17 cellular contexts compared by ENCODE assay signal in the genomic region with DNA sequence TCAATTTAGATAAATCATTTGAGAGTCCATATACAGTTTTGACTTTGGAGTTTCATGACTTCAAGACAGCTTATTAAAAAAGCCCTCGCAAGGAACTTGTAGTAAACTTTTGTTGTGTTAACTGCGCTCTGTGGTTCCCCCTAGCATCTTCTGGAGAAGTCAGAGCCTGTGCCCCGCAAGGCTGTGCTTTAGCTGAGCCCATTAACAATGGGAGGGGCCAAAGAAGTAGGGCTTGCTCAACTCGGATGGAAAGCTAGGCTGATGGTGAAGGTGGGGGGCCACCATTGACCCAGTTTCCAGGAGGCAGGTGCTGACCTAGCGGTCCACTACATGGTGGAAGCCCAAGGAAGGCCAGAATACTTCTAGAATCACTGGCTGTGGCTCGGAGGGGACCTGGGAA. TPM values are rescaled to one million over a fixed set of nuclear protein-coding genes. Genes with fewer than 3 reads are reported as not detected.
DNase-seq lines count a peak whose midpoint lies in the region; ATAC-seq and TF ChIP-seq lines count a peak whose summit lies in the region.
"Had no signal": no experiment of that assay in that cellular context is flagged by ENCODE, and none has a peak within 500 bp of the region (broad histone marks: within the 10 kb centered on the region; RNA-seq: fewer than 3 reads in every experiment).

No MANE protein-coding gene starts in this region.

- H3K27ac Mint-ChIP-seq in GM23338 (no peak overlapping the region), WTC11 (no peak overlapping the region), type B pancreatic cell (no peak overlapping the region), CD14-positive monocyte (no peak overlapping the region)
- H3K27ac Mint-ChIP-seq: CD4-positive, alpha-beta T cell had no signal

- intact Hi-C loops in psoas muscle (cut with DNase I): loop anchor here (5.0 to 10.0 kb wide), 2 partner anchors 598 to 1270 kb away; no protein-coding TSS in a partner anchor
- intact Hi-C loops in CD14-positive monocyte (cut with micrococcal nuclease): no loop called here
- intact Hi-C loops in aorta (cut with DNase I): no loop called here

- H3F3A ChIP-seq in GM23338 (replicated peaks; ENCODE audit: low read depth): no peaks in the 10 kb centered on the region

- H3K27ac ChIP-seq in GM23338 (ENCODE audit: low read depth) (no peak overlapping the region), psoas muscle (no peak overlapping the region), aorta (ENCODE audit: low read depth in 1 of 2, low read length in 2 of 2) (no peak overlapping the region)

- no peak overlapping the region for H3K4me2 ChIP-seq in GM23338

- CTCF ChIA-PET in WTC11 (lab: Charles Lee): interaction anchor here (0.7 to 1.0 kb wide), 2 partner anchors 12 to 496 kb away, joined by 3 read pairs; no protein-coding TSS in a partner anchor

- POLR2A ChIA-PET in WTC11 (lab: Charles Lee): no interaction called here

- DNase-seq in GM23338 (ENCODE audit: low spot score) (peak; percentile 59), WTC11 (ENCODE audit: low spot score) (peak; percentile 20), iPS-NIHi7 (ENCODE audit: extremely low spot score) (peak; percentile 64), type B pancreatic cell (ENCODE audit: extremely low spot score, unreplicated experiment) (peak; percentile 40), psoas muscle (no peak), CD14-positive monocyte (ENCODE audit: low spot score) (no peak), aorta (no peak)
- DNase-seq: 8988T; BE2C; C1 segment of cervical spinal cord; Caco-2; CD4-positive, alpha-beta T cell; DMS153; DMS79 treated with DMSO at 0.1 percent for 48 hours; GF-D8; GOT3; HCEC 1CT had no signal

- H3K27me3 ChIP-seq in GM23338 (ENCODE audit: insufficient read depth) (no peaks in the 10 kb centered on the region), psoas muscle (ENCODE audit: insufficient read depth in 3 of 3, low read length in 2 of 3) (peaks cover 0 to 2% (median 0%) of the 10 kb centered on the region in 3 donors), aorta (ENCODE audit: control insufficient read depth in 1 of 2, insufficient read depth in 2 of 2, low read length in 1 of 2) (no peaks in the 10 kb centered on the region)

- H3K79me2 ChIP-seq in GM23338 (replicated peaks; ENCODE audit: insufficient read depth): no peaks in the 10 kb centered on the region

- peak overlapping the region; percentile 0; the same call in 1 of the 2 replicates for H2AFZ ChIP-seq in GM23338

- no peaks in the 10 kb centered on the region for H3K9me3 Mint-ChIP-seq in GM23338
- H3K9me3 Mint-ChIP-seq in WTC11: no peaks in the 10 kb centered on the region
- no peaks in the 10 kb centered on the region for H3K9me3 Mint-ChIP-seq in type B pancreatic cell
- H3K9me3 Mint-ChIP-seq in CD14-positive monocyte: peaks cover 0 to 6% (median 0%) of the 10 kb centered on the region in 7 donors
- H3K9me3 Mint-ChIP-seq: CD4-positive, alpha-beta T cell had no signal

- TF ChIP-seq CTCF in GM23338 (conservative IDR thresholded peaks at IDR 0.05; ENCODE audit: low read depth in 2 of 2) (no peak), WTC11 (IDR thresholded peaks at IDR 0.05) (no peak), type B pancreatic cell (conservative IDR thresholded peaks at IDR 0.05) (no peak), psoas muscle (IDR thresholded peaks at IDR 0.05) (no peak), CD14-positive monocyte (IDR thresholded peaks at IDR 0.05) (no peak)

- ATAC-seq in GM23338 (peak; percentile 86), WTC11 (peak; percentile 91), psoas muscle (no peak), aorta (ENCODE audit: low FRiP score) (no peak)

- H3K27me3 Mint-ChIP-seq in GM23338 (ENCODE audit: insufficient read depth, low read depth, poor library complexity): peaks cover 3% of the 10 kb centered on the region
- no peaks in the 10 kb centered on the region for H3K27me3 Mint-ChIP-seq in WTC11 (ENCODE audit: low read depth)
- H3K27me3 Mint-ChIP-seq in type B pancreatic cell: no peaks in the 10 kb centered on the region
- H3K27me3 Mint-ChIP-seq in CD14-positive monocyte (ENCODE audit: low read depth in 3 of 3): peaks cover 3 to 5% (median 3%) of the 10 kb centered on the region in 3 donors

- no peaks in the 10 kb centered on the region for H3K36me3 ChIP-seq in GM23338 (ENCODE audit: insufficient read depth)
- no peaks in the 10 kb centered on the region for H3K36me3 ChIP-seq in psoas muscle (ENCODE audit: insufficient read depth in 1 of 2, low read depth in 1 of 2)
- no peaks in the 10 kb centered on the region for H3K36me3 ChIP-seq in aorta (ENCODE audit: control insufficient read depth in 1 of 2, insufficient read depth in 2 of 2, low read length in 1 of 2)
- H3K36me3 ChIP-seq: BE2C had no signal

- peaks cover 4% of the 10 kb centered on the region; the same call in 1 of the 2 replicates for H3K9me2 ChIP-seq in GM23338 (ENCODE audit: insufficient read depth)

- H3K4me3 ChIP-seq in GM23338 (no peak overlapping the region), psoas muscle (no peak overlapping the region), aorta (ENCODE audit: low read length in 2 of 2) (no peak overlapping the region)

- H3K4me1 Mint-ChIP-seq in GM23338 (peaks cover 6% of the 10 kb centered on the region; the same call in 2 of the 3 replicates), WTC11 (peaks cover 8% of the 10 kb centered on the region), type B pancreatic cell (ENCODE audit: unreplicated experiment) (no peaks in the 10 kb centered on the region), CD14-positive monocyte (no peaks in the 10 kb centered on the region)

- no peaks in the 10 kb centered on the region for H3K4me1 ChIP-seq in GM23338 (ENCODE audit: insufficient read depth)
- no peaks in the 10 kb centered on the region for H3K4me1 ChIP-seq in psoas muscle
- H3K4me1 ChIP-seq in aorta (ENCODE audit: control insufficient read depth in 1 of 2, insufficient read depth in 2 of 2, low read length in 2 of 2): no peaks in the 10 kb centered on the region
- H3K4me1 ChIP-seq: BE2C had no signal

- H3K36me3 Mint-ChIP-seq in GM23338 (ENCODE audit: low read depth) (no peaks in the 10 kb centered on the region), WTC11 (no peaks in the 10 kb centered on the region), type B pancreatic cell (no peaks in the 10 kb centered on the region), CD14-positive monocyte (no peaks in the 10 kb centered on the region)

- WGBS in psoas muscle, 3 donors: 50 to 61% (median 51%) methylated on average over 6 of the region's 6 CpGs
- WGBS in aorta, 2 donors: 47 to 52% methylated on average over 6 of the region's 6 CpGs

- no peaks in the 10 kb centered on the region for H4K20me1 ChIP-seq in GM23338 (replicated peaks; ENCODE audit: insufficient read depth)

- H3K4me3 Mint-ChIP-seq in GM23338: no peak overlapping the region
- H3K4me3 Mint-ChIP-seq in WTC11: no peak overlapping the region
- no peak overlapping the region for H3K4me3 Mint-ChIP-seq in type B pancreatic cell
- H3K4me3 Mint-ChIP-seq in CD14-positive monocyte: no peak overlapping the region
- H3K4me3 Mint-ChIP-seq: CD4-positive, alpha-beta T cell had no signal

- H3K9me3 ChIP-seq in psoas muscle (no peaks in the 10 kb centered on the region), aorta (ENCODE audit: control insufficient read depth, low read length) (no peaks in the 10 kb centered on the region)
- H3K9me3 ChIP-seq: BE2C, Caco-2 had no signal

TF ChIP-seq in GM23338, 12 proteins besides CTCF, POLR2A, EP300 and RAD21 (continues in another document):
- TF ChIP-seq EZH2phosphoT487 (IDR thresholded peaks at IDR 0.05; ENCODE audit: unreplicated experiment) (no peak), ZNF331 (CRISPR knock-in tag; IDR thresholded peaks at IDR 0.05; ENCODE audit: low read depth) (no peak), CREB1 (CRISPR knock-in tag; IDR thresholded peaks at IDR 0.05; ENCODE audit: low read depth) (no peak), NANOG (IDR thresholded peaks at IDR 0.05; ENCODE audit: borderline replicate concordance) (no peak), STAT1 (IDR thresholded peaks at IDR 0.05; ENCODE audit: unreplicated experiment) (no peak), JUNB (IDR thresholded peaks at IDR 0.05; ENCODE audit: unreplicated experiment) (no peak)

TF ChIP-seq in WTC11, 78 proteins besides CTCF, POLR2A, EP300 and RAD21 (continues in another document):
- TF ChIP-seq GRHL2 (CRISPR knock-in tag; IDR thresholded peaks at IDR 0.05; ENCODE audit: insufficient replicate concordance, severe bottlenecking): no peak
- no peak for TF ChIP-seq FOXJ3 (CRISPR knock-in tag; IDR thresholded peaks at IDR 0.05; ENCODE audit: borderline replicate concordance)
- no peak for TF ChIP-seq NR3C1 (CRISPR knock-in tag; conservative IDR thresholded peaks at IDR 0.05; ENCODE audit: low read depth)

RNA-seq across cellular contexts. Expression of a gene that starts 29.3 kb away (rescaled TPM):
- 11.2 and 21.1 TPM in 2 replicates for total RNA-seq in GM23338 (2014; rRNA removed; shearing (Covaris generic))
- 10.6 and 11.5 TPM in 2 replicates for polyA plus RNA-seq in GM23338 (2016; fragmentation: Nextera tagmentation; extraction: Ambion mirVana)
- total RNA-seq in WTC11 (2021): 9.8 to 11.0 TPM (median 10.4 TPM) in 3 replicates
- total RNA-seq in type B pancreatic cell (ENCODE audit: low replicate concordance): 7.3 and 17.5 TPM in 2 replicates
- not detected for total RNA-seq in psoas muscle
- polyA plus RNA-seq in psoas muscle: not detected
- polyA plus RNA-seq in CD14-positive monocyte: not detected
- not detected for total RNA-seq in aorta
- 1 to 10 TPM in 1 of 2 donors, under 1 TPM in 1; 0.08 to 3.1 TPM for polyA plus RNA-seq in aorta
- total RNA-seq: CD4-positive, alpha-beta T cell had no signal

RNA-seq across cellular contexts. Expression of a gene that starts 50.6 kb away (rescaled TPM):
- total RNA-seq in GM23338 (2014; rRNA removed; shearing (Covaris generic)): 24.6 and 25.0 TPM in 2 replicates
- polyA plus RNA-seq in GM23338 (2016; fragmentation: Nextera tagmentation; extraction: Ambion mirVana): 17.3 and 17.8 TPM in 2 replicates
- 21.8 to 24.1 TPM (median 23.8 TPM) in 3 replicates for total RNA-seq in WTC11 (2021)
- 19.7 and 24.9 TPM in 2 replicates for total RNA-seq in type B pancreatic cell (ENCODE audit: low replicate concordance)
- 10 to 100 TPM; 18.4 to 23.9 (median 19.9) TPM for total RNA-seq in psoas muscle
- 10 to 100 TPM in 2 of 3 donors, 1 to 10 TPM in 1; 7.6 to 29.8 (median 10.3) TPM for polyA plus RNA-seq in psoas muscle
- polyA plus RNA-seq in CD14-positive monocyte: 1 to 10 TPM; 3.4 to 5.7 TPM
- 10 to 100 TPM in 1 of 2 donors, 1 to 10 TPM in 1; 8.3 to 11.8 TPM for total RNA-seq in aorta
- polyA plus RNA-seq in aorta: 1 to 10 TPM; 4.7 to 5.0 TPM

RNA-seq across cellular contexts. Expression of a gene that starts 50.6 kb away (rescaled TPM):
- total RNA-seq in GM23338 (2014; rRNA removed; shearing (Covaris generic)): 21.7 and 25.2 TPM in 2 replicates
- 36.1 and 41.9 TPM in 2 replicates for polyA plus RNA-seq in GM23338 (2016; fragmentation: Nextera tagmentation; extraction: Ambion mirVana)
- total RNA-seq in WTC11 (2021): 21.6 to 25.7 TPM (median 23.0 TPM) in 3 replicates
- 17.8 and 18.7 TPM in 2 replicates for total RNA-seq in type B pancreatic cell (ENCODE audit: low replicate concordance)
- 10 to 100 TPM; 13.2 to 23.6 (median 15.8) TPM for total RNA-seq in psoas muscle
- 10 to 100 TPM; 18.0 to 29.4 (median 22.9) TPM for polyA plus RNA-seq in psoas muscle
- 10 to 100 TPM; 16.6 to 19.5 TPM for polyA plus RNA-seq in CD14-positive monocyte
- total RNA-seq in aorta: 10 to 100 TPM in 1 of 2 donors, 1 to 10 TPM in 1; 8.0 to 10.6 TPM
- 10 to 100 TPM in 1 of 2 donors, 1 to 10 TPM in 1; 7.6 to 19.4 TPM for polyA plus RNA-seq in aorta

Comparison
In these comparisons a context has a peak if more than half of its experiments do, and no peak if none do; other contexts are left out.
1. ATAC-seq: peak in GM23338 (single experiment) and WTC11 (single experiment); none in psoas muscle (0 of 4) and aorta (single experiment).
2. DNase-seq: peak in GM23338 (single experiment), WTC11 (single experiment), iPS-NIHi7 (single experiment) and type B pancreatic cell (single experiment); none in psoas muscle (0 of 2), CD14-positive monocyte (single experiment) and aorta (0 of 2).
3. intact Hi-C loops: an anchor here in psoas muscle (5.0 to 10.0 kb wide); none called in CD14-positive monocyte and aorta.